In the genomic region with DNA sequence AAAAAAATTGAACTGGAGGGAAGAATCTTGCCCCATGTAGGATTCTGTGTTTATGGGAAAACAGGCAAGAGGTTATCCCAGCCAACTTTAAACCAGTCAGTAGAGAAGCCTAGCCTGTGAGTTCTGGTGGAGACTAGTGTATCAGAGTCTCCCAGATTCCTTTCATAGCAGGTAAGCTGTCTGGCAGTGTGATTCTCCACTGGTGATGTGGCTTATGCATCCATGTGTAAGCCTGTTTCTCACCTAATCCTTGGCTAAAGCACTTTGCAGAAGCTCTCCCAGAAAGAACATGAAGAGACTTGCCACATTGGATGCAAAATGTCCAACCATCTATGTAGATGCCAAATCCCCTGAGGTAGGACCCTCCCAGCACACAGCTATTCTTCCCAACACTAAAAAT, we compare ENCODE assay signal across 20 cellular contexts.
A peak's percentile ranks its signal among the peaks of the same experiment; 100 is the strongest.
DNase-seq lines count a peak whose midpoint lies in the region; ATAC-seq and TF ChIP-seq lines count a peak whose summit lies in the region.
"Had no signal": no experiment of that assay in that cellular context is flagged by ENCODE, and none has a peak within 500 bp of the region (broad histone marks: within the 10 kb centered on the region; RNA-seq: fewer than 3 reads in every experiment).

No MANE protein-coding gene starts in this region.

- BruUV-seq in IMR-90 (replicated peaks; lab: Mats Ljungman, UMichigan) = no TSS peak

- H3K27me3 ChIP-seq in IMR-90 (ENCODE audit: control insufficient read depth, insufficient read depth, low read length) (no peaks in the 10 kb centered on the region), WERI-Rb-1 (ENCODE audit: insufficient read depth, low read depth, severe bottlenecking) (no peaks in the 10 kb centered on the region), hepatocyte (no peaks in the 10 kb centered on the region)

- H3K18ac ChIP-seq in IMR-90 (ENCODE audit: low read depth, low read length) = no peak overlapping the region

- H2BK20ac ChIP-seq in IMR-90 (ENCODE audit: low read depth, low read length) = no peak overlapping the region

- no peaks in the 10 kb centered on the region for H3K9me2 ChIP-seq in hepatocyte (replicated peaks; ENCODE audit: insufficient read depth)

- in situ Hi-C loops in IMR-90 (cut with MboI; ENCODE audit: low sequenced_read_pairs) = no loop called here

- H3K27ac ChIP-seq in IMR-90 (ENCODE audit: insufficient read depth, low read length) (no peak overlapping the region), WERI-Rb-1 (peak overlapping the region; percentile 70), hepatocyte (peak overlapping the region; percentile 58)
- H3K27ac ChIP-seq: left ventricle myocardium inferior had no signal

- dilution Hi-C loops in IMR-90 (cut with HindIII; ENCODE audit: low sequenced_read_pairs, unreplicated experiment) = no loop called here

- H2BK5ac ChIP-seq in IMR-90 (ENCODE audit: low read depth, low read length, poor library complexity, severe bottlenecking) = no peak overlapping the region

- no peak for TF ChIP-seq POLR2A in IMR-90 (IDR thresholded peaks at IDR 0.05; ENCODE audit: low read depth, low read length)

- no peak overlapping the region for H2BK15ac ChIP-seq in IMR-90 (ENCODE audit: low read depth, low read length)

- no peak overlapping the region for H3K4ac ChIP-seq in IMR-90 (ENCODE audit: low read depth, low read length)

- TF ChIP-seq CTCF in IMR-90 (conservative IDR thresholded peaks at IDR 0.05; ENCODE audit: low read depth, low read length) (no peak), WERI-Rb-1 (IDR thresholded peaks at IDR 0.05; ENCODE audit: low read depth, low read length) (no peak), hepatocyte (IDR thresholded peaks at IDR 0.05; ENCODE audit: poor library complexity) (no peak)

- H3K36me3 ChIP-seq in IMR-90 (ENCODE audit: control insufficient read depth, insufficient read depth, low read length) (no peaks in the 10 kb centered on the region), WERI-Rb-1 (peaks cover 3% of the 10 kb centered on the region), hepatocyte (replicated peaks; ENCODE audit: insufficient read depth, low read depth) (no peaks in the 10 kb centered on the region)
- H3K36me3 ChIP-seq: left ventricle myocardium inferior had no signal

- H3K9ac ChIP-seq in IMR-90 (ENCODE audit: low read depth, low read length) = no peak overlapping the region

- CTCF ChIA-PET in IMR-90 (lab: Yijun Ruan, JAX) = no interaction called here

- ATAC-seq in IMR-90 (ENCODE audit: low read depth) (no peak), HG03108 (IDR thresholded peaks at IDR 0.05; ENCODE audit: unreplicated experiment) (no peak), HG03457 (IDR thresholded peaks at IDR 0.05; ENCODE audit: unreplicated experiment) (no peak), GM18858 (IDR thresholded peaks at IDR 0.05; ENCODE audit: unreplicated experiment) (no peak)
- ATAC-seq: activated T-cell treated with anti-CD3 and anti-CD28 coated beads, Interleukin-2, amount 50 U/mL, for 72 hours had no signal

- H3K9me3 ChIP-seq in IMR-90 (ENCODE audit: control insufficient read depth, insufficient read depth, low read length) = no peaks in the 10 kb centered on the region
- H3K9me3 ChIP-seq in WERI-Rb-1 (ENCODE audit: severe bottlenecking) = no peaks in the 10 kb centered on the region
- H3K9me3 ChIP-seq in hepatocyte (ENCODE audit: low read depth) = no peaks in the 10 kb centered on the region
- H3K9me3 ChIP-seq: left ventricle myocardium inferior had no signal

- H3K14ac ChIP-seq in IMR-90 (replicated peaks; ENCODE audit: low read depth, low read length) = no peak overlapping the region; the same call in 1 of the 2 replicates

- no peak overlapping the region for H3K4me2 ChIP-seq in IMR-90 (ENCODE audit: low read depth, low read length)
- H3K4me2 ChIP-seq in hepatocyte = no peak overlapping the region

- H4K5ac ChIP-seq in IMR-90 (ENCODE audit: low read depth, low read length) = no peak overlapping the region

- H2AFZ ChIP-seq in IMR-90 (replicated peaks; ENCODE audit: low read length, poor library complexity) (no peak overlapping the region), hepatocyte (no peak overlapping the region)

- H3K79me1 ChIP-seq in IMR-90 (ENCODE audit: low read depth in 1 of 2, low read length in 2 of 2) = no peaks in the 10 kb centered on the region

- POLR2A ChIA-PET in IMR-90 (lab: Charles Lee; ENCODE audit: unreplicated experiment) = no interaction called here

- H3K23ac ChIP-seq in IMR-90 (ENCODE audit: low read depth, low read length) = no peak overlapping the region

- H3K9me1 ChIP-seq in IMR-90 (ENCODE audit: insufficient read depth, low read length) = no peaks in the 10 kb centered on the region; the same call in 1 of the 2 replicates

- TF ChIP-seq RAD21 in IMR-90 (IDR thresholded peaks at IDR 0.05; ENCODE audit: low read length) = no peak

- H3K79me2 ChIP-seq in hepatocyte = peaks cover 55% of the 10 kb centered on the region

- H2AK5ac ChIP-seq in IMR-90 (ENCODE audit: low read depth, low read length) = no peak overlapping the region

- H2BK120ac ChIP-seq in IMR-90 (ENCODE audit: low read depth, low read length) = no peak overlapping the region

- H4K20me1 ChIP-seq in IMR-90 (ENCODE audit: insufficient read depth, low read length) (no peaks in the 10 kb centered on the region), hepatocyte (ENCODE audit: insufficient read depth, poor library complexity, severe bottlenecking) (no peaks in the 10 kb centered on the region)

- no peak overlapping the region for H4K8ac ChIP-seq in IMR-90 (ENCODE audit: low read depth in 2 of 2, low read length in 2 of 2)

- no peak overlapping the region for H3K56ac ChIP-seq in IMR-90 (ENCODE audit: extremely low read depth, insufficient read depth, low read length)

- H3K4me3 ChIP-seq in IMR-90 (ENCODE audit: insufficient read depth, low read depth, low read length) (no peak overlapping the region), WERI-Rb-1 (ENCODE audit: low read depth, low read length) (no peak overlapping the region), hepatocyte (no peak overlapping the region)
- H3K4me3 ChIP-seq: left ventricle myocardium inferior had no signal

- DNase-seq in IMR-90 (peak; percentile 15), WERI-Rb-1 (peak; percentile 57), hepatocyte (ENCODE audit: low spot score) (peak; percentile 44), renal cortical epithelial cell (ENCODE audit: low read depth) (peak; percentile 40), HuH-7 (ENCODE audit: low spot score) (no peak)
- DNase-seq: activated B cell treated with CpG ODN at 0.5 μM for 24 hours; activated naive CD8-positive, alpha-beta T cell treated with anti-CD3 and anti-CD28 coated beads, Interleukin-2, amount 10 ng/mL, durations not matched to agents 7 days and 5 days; activated T-cell treated with anti-CD3 and anti-CD28 coated beads, Interleukin-2, amount 50 U/mL, for 72 hours; caudate nucleus; DMS 273 treated with DMSO at 0.1 percent for 48 hours; Karpas-422; left ventricle myocardium inferior; NCI-H1105; NCI-H2107; occipital lobe; stimulated activated CD4-positive, alpha-beta T cell treated with anti-CD3 and anti-CD28 coated beads, Interleukin-4, amount 100 ng/mL, for 4 hours; stimulated activated CD8-positive, alpha-beta memory T cell treated with anti-CD3 and anti-CD28 coated beads, Interleukin-4, amount 100 ng/mL, for 48 hours had no signal

- no peaks in the 10 kb centered on the region for H3K4me1 ChIP-seq in IMR-90 (ENCODE audit: control insufficient read depth, insufficient read depth, low read length)
- peaks cover 37% of the 10 kb centered on the region for H3K4me1 ChIP-seq in hepatocyte (ENCODE audit: insufficient read depth)
- H3K4me1 ChIP-seq: left ventricle myocardium inferior had no signal

- H4K91ac ChIP-seq in IMR-90 (ENCODE audit: insufficient read depth, low read depth, low read length) = no peak overlapping the region

- no peak overlapping the region for H2AK9ac ChIP-seq in IMR-90 (replicated peaks; ENCODE audit: low read depth, low read length, poor library complexity)

- intact Hi-C loops in IMR-90 (cut with micrococcal nuclease) = no loop called here

TF ChIP-seq in IMR-90, 13 proteins besides CTCF, POLR2A, EP300 and RAD21:
- TF ChIP-seq BHLHE40 (IDR thresholded peaks at IDR 0.05; ENCODE audit: low read depth, low read length) (no peak), FOS (IDR thresholded peaks at IDR 0.05; ENCODE audit: low read depth, low read length) (no peak), MXI1 (IDR thresholded peaks at IDR 0.05; ENCODE audit: borderline replicate concordance, low read depth, low read length) (no peak), MAZ (IDR thresholded peaks at IDR 0.05; ENCODE audit: borderline replicate concordance, low read depth, low read length) (no peak), CHD1 (IDR thresholded peaks at IDR 0.05; ENCODE audit: low read depth, low read length) (no peak), RFX5 (IDR thresholded peaks at IDR 0.05; ENCODE audit: low read depth, low read length) (no peak), MAFK (IDR thresholded peaks at IDR 0.05; ENCODE audit: low read depth, low read length) (no peak)
